9 cellular contexts compared by ENCODE assay signal in the genomic region with DNA sequence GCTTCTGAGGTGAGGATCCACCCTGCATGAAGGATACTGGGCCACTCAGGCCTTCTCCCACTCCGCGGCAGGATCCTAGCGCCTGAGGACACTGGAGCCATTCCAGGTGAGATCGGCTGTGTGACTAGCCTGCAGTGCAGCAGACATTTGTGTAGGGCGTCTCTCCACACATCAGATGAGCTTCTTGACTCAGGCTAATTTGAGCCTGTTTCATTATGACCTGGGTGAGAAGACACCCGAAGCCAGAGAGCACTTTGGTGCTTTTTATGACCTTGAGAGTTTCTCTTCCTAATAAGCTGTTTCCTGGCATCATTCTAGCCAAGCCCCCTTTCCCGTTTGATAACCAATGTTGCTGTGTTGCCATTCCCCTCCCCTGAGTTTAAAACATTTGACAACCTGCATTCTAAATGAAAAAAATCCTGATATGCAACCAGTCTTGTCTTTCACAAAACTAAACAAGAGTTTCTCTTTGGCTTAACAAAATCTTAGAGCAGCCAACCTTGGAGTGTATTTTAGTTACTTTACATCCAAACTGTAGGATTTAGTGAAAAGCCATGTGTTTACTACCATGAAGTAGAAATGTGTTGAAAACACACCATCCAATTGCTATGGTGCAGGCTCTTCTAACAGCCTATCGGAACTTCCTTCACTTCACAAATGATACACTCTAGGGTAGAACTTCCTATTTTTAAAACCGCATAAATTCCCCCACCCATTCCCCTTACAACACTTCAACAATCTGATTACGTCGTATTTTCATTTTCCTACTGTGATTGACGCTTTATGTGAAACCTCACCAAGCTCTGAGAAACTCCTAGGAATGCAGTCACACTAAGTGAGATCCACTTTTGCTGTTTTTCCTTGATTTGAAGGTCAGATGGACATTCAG.
DNase-seq lines count a peak whose midpoint lies in the region; ATAC-seq and TF ChIP-seq lines count a peak whose summit lies in the region.
"Had no signal": no experiment of that assay in that cellular context is flagged by ENCODE, and none has a peak within 500 bp of the region (broad histone marks: within the 10 kb centered on the region; RNA-seq: fewer than 3 reads in every experiment).

No MANE protein-coding gene starts in this region.

- H3K4me1 Mint-ChIP-seq in activated CD4-positive, alpha-beta T cell treated with anti-CD3 and anti-CD28 coated beads, Interleukin-2, amount 10 ng/mL, durations not matched to agents 24 days and 14 days = peaks cover 22% of the 10 kb centered on the region

- H3K27ac ChIP-seq in neutrophil (peak overlapping the region; percentile 88), substantia nigra (ENCODE audit: low read depth, low read length, poor library complexity, severe bottlenecking) (no peak overlapping the region)
- H3K27ac ChIP-seq in effector memory CD4-positive, alpha-beta T cell (ENCODE audit: insufficient read depth, low read length, poor library complexity, severe bottlenecking) = no peak overlapping the region

- no peaks in the 10 kb centered on the region for H3K9me3 ChIP-seq in neutrophil
- no peaks in the 10 kb centered on the region for H3K9me3 ChIP-seq in effector memory CD4-positive, alpha-beta T cell (ENCODE audit: control insufficient read depth, low read length)

- no peaks in the 10 kb centered on the region for H3K27me3 Mint-ChIP-seq in activated CD4-positive, alpha-beta T cell treated with anti-CD3 and anti-CD28 coated beads, Interleukin-2, amount 10 ng/mL, durations not matched to agents 24 days and 14 days

- H3K36me3 Mint-ChIP-seq in activated CD4-positive, alpha-beta T cell treated with anti-CD3 and anti-CD28 coated beads, Interleukin-2, amount 10 ng/mL, durations not matched to agents 24 days and 14 days (ENCODE audit: low read depth) = peaks cover 2% of the 10 kb centered on the region

- TF ChIP-seq CTCF in neutrophil (IDR thresholded peaks at IDR 0.05) = no peak

- peaks cover 5% of the 10 kb centered on the region for H3K9me3 Mint-ChIP-seq in activated CD4-positive, alpha-beta T cell treated with anti-CD3 and anti-CD28 coated beads, Interleukin-2, amount 10 ng/mL, durations not matched to agents 24 days and 14 days
- H3K9me3 Mint-ChIP-seq: nephron had no signal

- H3K4me3 Mint-ChIP-seq in activated CD4-positive, alpha-beta T cell treated with anti-CD3 and anti-CD28 coated beads, Interleukin-2, amount 10 ng/mL, durations not matched to agents 24 days and 14 days = peak overlapping the region; percentile 23
- H3K4me3 Mint-ChIP-seq: nephron had no signal

- peak; percentile 59 for DNase-seq in activated CD4-positive, alpha-beta T cell treated with anti-CD3 and anti-CD28 coated beads, Interleukin-2, amount 10 ng/mL, durations not matched to agents 24 days and 14 days
- DNase-seq in activated CD4-positive, alpha-beta T cell treated with anti-CD3 and anti-CD28 coated beads, Interleukin-2, amount 50 U/mL, for 4 hours = no peak
- DNase-seq in OCI-M1 (lab: John Stamatoyannopoulos, UW) (peak; percentile 81), nucleus accumbens (lab: John Stamatoyannopoulos, UW) (no peak), substantia nigra (lab: John Stamatoyannopoulos, UW) (no peak)
- DNase-seq in effector memory CD4-positive, alpha-beta T cell = no peak

- peak overlapping the region; percentile 17 for H3K27ac Mint-ChIP-seq in activated CD4-positive, alpha-beta T cell treated with anti-CD3 and anti-CD28 coated beads, Interleukin-2, amount 10 ng/mL, durations not matched to agents 24 days and 14 days
- H3K27ac Mint-ChIP-seq: nephron had no signal

- peak overlapping the region; percentile 32 to 34 for H3K4me3 ChIP-seq in neutrophil (ENCODE audit: low read depth in 1 of 2, low read length in 1 of 2)
- no peak overlapping the region for H3K4me3 ChIP-seq in effector memory CD4-positive, alpha-beta T cell (ENCODE audit: insufficient read depth, low read depth, low read length, poor library complexity, severe bottlenecking)

- peaks cover 60 to 66% of the 10 kb centered on the region in 2 experiments for H3K4me1 ChIP-seq in neutrophil (ENCODE audit: control insufficient read depth in 1 of 2, insufficient read depth in 1 of 2, low read depth in 1 of 2, low read length in 1 of 2)
- H3K4me1 ChIP-seq in effector memory CD4-positive, alpha-beta T cell (ENCODE audit: control insufficient read depth, insufficient read depth, low read length, poor library complexity, severe bottlenecking) = peaks cover 9% of the 10 kb centered on the region

- peak; percentile 88 for ATAC-seq in HG02840 (IDR thresholded peaks at IDR 0.05; ENCODE audit: low FRiP score, unreplicated experiment)

- H3K36me3 ChIP-seq in neutrophil = no peaks in the 10 kb centered on the region
- no peaks in the 10 kb centered on the region for H3K36me3 ChIP-seq in effector memory CD4-positive, alpha-beta T cell (ENCODE audit: control insufficient read depth, insufficient read depth, low read length)

- H3K27me3 ChIP-seq in neutrophil = peaks cover 35% of the 10 kb centered on the region
- H3K27me3 ChIP-seq in effector memory CD4-positive, alpha-beta T cell (replicated peaks; ENCODE audit: control insufficient read depth, insufficient read depth, low read length, poor library complexity, severe bottlenecking) = no peaks in the 10 kb centered on the region

- intact Hi-C loops in activated CD4-positive, alpha-beta T cell treated with anti-CD3 and anti-CD28 coated beads, Interleukin-2, amount 10 ng/mL, durations not matched to agents 24 days and 14 days (cut with micrococcal nuclease) = loop anchor here (2.0 kb wide), 1 partner anchor 30 kb away; no protein-coding TSS in a partner anchor

Comparison
In these comparisons a context has a peak if more than half of its experiments do, and no peak if none do; other contexts are left out.
1. DNase-seq: peak in activated CD4-positive, alpha-beta T cell treated with anti-CD3 and anti-CD28 coated beads, Interleukin-2, amount 10 ng/mL, durations not matched to agents 24 days and 14 days (single experiment) and OCI-M1 (single experiment); none in activated CD4-positive, alpha-beta T cell treated with anti-CD3 and anti-CD28 coated beads, Interleukin-2, amount 50 U/mL, for 4 hours (0 of 2), effector memory CD4-positive, alpha-beta T cell (0 of 3), nucleus accumbens (0 of 56) and substantia nigra (0 of 49).